In the genomic region with DNA sequence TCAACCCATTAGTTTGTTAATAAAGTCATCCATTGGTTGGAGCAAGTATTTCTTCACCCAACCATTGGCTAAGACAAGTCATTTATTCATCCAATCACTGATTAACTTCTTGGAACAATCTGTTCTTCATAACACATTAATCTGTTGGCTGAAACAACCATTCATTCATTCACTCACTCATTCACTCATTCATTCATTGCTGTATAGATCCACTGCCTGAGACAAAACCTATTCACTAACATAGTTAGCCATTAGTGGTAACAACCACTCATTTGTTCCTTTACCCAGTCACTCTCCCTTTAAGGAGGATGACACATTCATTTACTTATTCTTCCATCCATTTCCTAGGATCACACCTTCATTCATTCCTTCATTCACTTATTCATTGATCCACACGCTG, we compare ENCODE assay signal across 14 cellular contexts. TPM values are rescaled to one million over a fixed set of nuclear protein-coding genes. Genes with fewer than 3 reads are reported as not detected.
DNase-seq lines count a peak whose midpoint lies in the region; ATAC-seq and TF ChIP-seq lines count a peak whose summit lies in the region.
"Had no signal": no experiment of that assay in that cellular context is flagged by ENCODE, and none has a peak within 500 bp of the region (broad histone marks: within the 10 kb centered on the region; RNA-seq: fewer than 3 reads in every experiment).

No MANE protein-coding gene starts in this region.

- H3K27me3 Mint-ChIP-seq in stimulated activated naive CD8-positive, alpha-beta T cell treated with anti-CD3 and anti-CD28 coated beads, Interleukin-15, Interleukin-2, amounts not matched to agents 100 ng/mL and 50 ng/mL, for 24 hours = no peaks in the 10 kb centered on the region
- H3K27me3 Mint-ChIP-seq in stimulated activated naive CD8-positive, alpha-beta T cell treated with anti-CD3 and anti-CD28 coated beads, Interleukin-15, amount 100 ng/mL, for 72 hours = no peaks in the 10 kb centered on the region
- H3K27me3 Mint-ChIP-seq in T-helper 17 cell (no peaks in the 10 kb centered on the region), endothelial cell (ENCODE audit: unreplicated experiment) (peaks cover 13% of the 10 kb centered on the region)
- no peaks in the 10 kb centered on the region for H3K27me3 Mint-ChIP-seq in activated CD8-positive, alpha-beta T cell treated with anti-CD3 and anti-CD28 coated beads, Interleukin-2, amount 10 ng/mL, durations not matched to agents 7 days and 5 days (ENCODE audit: low read depth)
- H3K27me3 Mint-ChIP-seq: CD4-positive, alpha-beta memory T cell had no signal

- no peaks in the 10 kb centered on the region for H3K9me3 Mint-ChIP-seq in stimulated activated naive CD8-positive, alpha-beta T cell treated with anti-CD3 and anti-CD28 coated beads, Interleukin-15, Interleukin-2, amounts not matched to agents 100 ng/mL and 50 ng/mL, for 24 hours
- peaks cover 0 to 4% of the 10 kb centered on the region in 2 donors for H3K9me3 Mint-ChIP-seq in stimulated activated naive CD8-positive, alpha-beta T cell treated with anti-CD3 and anti-CD28 coated beads, Interleukin-15, amount 100 ng/mL, for 72 hours
- no peaks in the 10 kb centered on the region for H3K9me3 Mint-ChIP-seq in endothelial cell (ENCODE audit: unreplicated experiment)
- H3K9me3 Mint-ChIP-seq in activated CD8-positive, alpha-beta T cell treated with anti-CD3 and anti-CD28 coated beads, Interleukin-2, amount 10 ng/mL, durations not matched to agents 7 days and 5 days (ENCODE audit: insufficient read depth) = no peaks in the 10 kb centered on the region
- H3K9me3 Mint-ChIP-seq: CD4-positive, alpha-beta memory T cell; GM23338; HFFc6 had no signal

- H3K27ac Mint-ChIP-seq in stimulated activated naive CD8-positive, alpha-beta T cell treated with anti-CD3 and anti-CD28 coated beads, Interleukin-15, Interleukin-2, amounts not matched to agents 100 ng/mL and 50 ng/mL, for 24 hours = peak overlapping the region; percentile 49
- H3K27ac Mint-ChIP-seq in stimulated activated naive CD8-positive, alpha-beta T cell treated with anti-CD3 and anti-CD28 coated beads, Interleukin-15, amount 100 ng/mL, for 72 hours = peak overlapping the region in 1 of 2 donors; percentile 79
- H3K27ac Mint-ChIP-seq in T-helper 17 cell (peak overlapping the region; percentile 85), endothelial cell (ENCODE audit: unreplicated experiment) (no peak overlapping the region)
- no peak overlapping the region for H3K27ac Mint-ChIP-seq in activated CD8-positive, alpha-beta T cell treated with anti-CD3 and anti-CD28 coated beads, Interleukin-2, amount 10 ng/mL, durations not matched to agents 7 days and 5 days
- H3K27ac Mint-ChIP-seq: GM23338, HFFc6 had no signal

- peaks cover 13% of the 10 kb centered on the region for H3K4me1 Mint-ChIP-seq in stimulated activated naive CD8-positive, alpha-beta T cell treated with anti-CD3 and anti-CD28 coated beads, Interleukin-15, Interleukin-2, amounts not matched to agents 100 ng/mL and 50 ng/mL, for 24 hours (ENCODE audit: low read depth)
- H3K4me1 Mint-ChIP-seq in stimulated activated naive CD8-positive, alpha-beta T cell treated with anti-CD3 and anti-CD28 coated beads, Interleukin-15, amount 100 ng/mL, for 72 hours = peaks cover 14% of the 10 kb centered on the region
- H3K4me1 Mint-ChIP-seq in T-helper 17 cell (peaks cover 13% of the 10 kb centered on the region), endothelial cell (ENCODE audit: unreplicated experiment) (no peaks in the 10 kb centered on the region)
- H3K4me1 Mint-ChIP-seq in activated CD8-positive, alpha-beta T cell treated with anti-CD3 and anti-CD28 coated beads, Interleukin-2, amount 10 ng/mL, durations not matched to agents 7 days and 5 days (ENCODE audit: low read depth) = peaks cover 5% of the 10 kb centered on the region

- H3K36me3 Mint-ChIP-seq in stimulated activated naive CD8-positive, alpha-beta T cell treated with anti-CD3 and anti-CD28 coated beads, Interleukin-15, Interleukin-2, amounts not matched to agents 100 ng/mL and 50 ng/mL, for 24 hours (ENCODE audit: low read depth) = peaks cover 53% of the 10 kb centered on the region
- peaks cover 15% of the 10 kb centered on the region for H3K36me3 Mint-ChIP-seq in T-helper 17 cell (ENCODE audit: low read depth)
- peaks cover 12% of the 10 kb centered on the region for H3K36me3 Mint-ChIP-seq in endothelial cell (ENCODE audit: low read depth, unreplicated experiment)
- peaks cover 54% of the 10 kb centered on the region for H3K36me3 Mint-ChIP-seq in activated CD8-positive, alpha-beta T cell treated with anti-CD3 and anti-CD28 coated beads, Interleukin-2, amount 10 ng/mL, durations not matched to agents 7 days and 5 days (ENCODE audit: low read depth)

- CTCF ChIA-PET in activated CD8-positive, alpha-beta T cell treated with anti-CD3 and anti-CD28 coated beads, Interleukin-2, amount 10 ng/mL, durations not matched to agents 7 days and 5 days (lab: Charles Lee) = no interaction called here

- H3K9me3 ChIP-seq in T-helper 17 cell (ENCODE audit: control insufficient read depth, low read length, poor library complexity, severe bottlenecking) = no peaks in the 10 kb centered on the region
- H3K9me3 ChIP-seq: BE2C, HAP-1 had no signal

- no peak for TF ChIP-seq CTCF in endothelial cell (IDR thresholded peaks at IDR 0.05; ENCODE audit: unreplicated experiment)

- no peak for ATAC-seq in stimulated activated naive CD8-positive, alpha-beta T cell treated with anti-CD3 and anti-CD28 coated beads, Interleukin-15, amount 100 ng/mL, for 72 hours
- no peak for ATAC-seq in T-helper 17 cell
- no peak for ATAC-seq in activated CD8-positive, alpha-beta T cell treated with anti-CD3 and anti-CD28 coated beads, Interleukin-2, amount 10 ng/mL, durations not matched to agents 7 days and 5 days
- ATAC-seq: GM23338, HepG2 had no signal

- no peak for DNase-seq in stimulated activated naive CD8-positive, alpha-beta T cell treated with anti-CD3 and anti-CD28 coated beads, Interleukin-15, amount 100 ng/mL, for 72 hours
- DNase-seq in T-helper 17 cell = no peak
- DNase-seq in endothelial cell (ENCODE audit: low spot score) = no peak
- no peak for DNase-seq in activated CD8-positive, alpha-beta T cell treated with anti-CD3 and anti-CD28 coated beads, Interleukin-2, amount 10 ng/mL, durations not matched to agents 7 days and 5 days
- no peak for DNase-seq in inferior parietal cortex (ENCODE audit: extremely low spot score)
- DNase-seq in globus pallidus (ENCODE audit: low spot score) = no peak
- DNase-seq: BE2C; CD4-positive, alpha-beta memory T cell; DMS79; HFFc6 had no signal

- POLR2A ChIA-PET in activated CD8-positive, alpha-beta T cell treated with anti-CD3 and anti-CD28 coated beads, Interleukin-2, amount 10 ng/mL, durations not matched to agents 7 days and 5 days (lab: Charles Lee) = no interaction called here

- no peak overlapping the region for H3K4me3 Mint-ChIP-seq in stimulated activated naive CD8-positive, alpha-beta T cell treated with anti-CD3 and anti-CD28 coated beads, Interleukin-15, Interleukin-2, amounts not matched to agents 100 ng/mL and 50 ng/mL, for 24 hours
- H3K4me3 Mint-ChIP-seq in stimulated activated naive CD8-positive, alpha-beta T cell treated with anti-CD3 and anti-CD28 coated beads, Interleukin-15, amount 100 ng/mL, for 72 hours = no peak overlapping the region
- H3K4me3 Mint-ChIP-seq in T-helper 17 cell (no peak overlapping the region), endothelial cell (ENCODE audit: unreplicated experiment) (peak overlapping the region; percentile 17)
- no peak overlapping the region for H3K4me3 Mint-ChIP-seq in activated CD8-positive, alpha-beta T cell treated with anti-CD3 and anti-CD28 coated beads, Interleukin-2, amount 10 ng/mL, durations not matched to agents 7 days and 5 days
- H3K4me3 Mint-ChIP-seq: CD4-positive, alpha-beta memory T cell; GM23338; HFFc6 had no signal

RNA-seq across cellular contexts. Expression of a gene that starts 15.2 kb away (rescaled TPM):
- total RNA-seq in T-helper 17 cell (10 to 100 TPM; 58.1 to 61.2 TPM), endothelial cell (ENCODE audit: unreplicated experiment) (20.3 TPM)
- total RNA-seq in activated CD8-positive, alpha-beta T cell treated with anti-CD3 and anti-CD28 coated beads, Interleukin-2, amount 10 ng/mL, durations not matched to agents 7 days and 5 days = 10 to 100 TPM; 93.6 to 97.6 TPM

RNA-seq across cellular contexts. Expression of a gene that starts 22.0 kb away (rescaled TPM):
- not detected for total RNA-seq in T-helper 17 cell
- total RNA-seq in endothelial cell (ENCODE audit: unreplicated experiment) = 13.5 TPM
- not detected for total RNA-seq in activated CD8-positive, alpha-beta T cell treated with anti-CD3 and anti-CD28 coated beads, Interleukin-2, amount 10 ng/mL, durations not matched to agents 7 days and 5 days
- total RNA-seq: CD4-positive, alpha-beta memory T cell; HepG2 had no signal

RNA-seq across cellular contexts. Expression of a gene that starts 39.4 kb away (rescaled TPM):
- total RNA-seq in T-helper 17 cell = 1 to 10 TPM; 8.3 to 9.4 TPM
- 13.4 TPM for total RNA-seq in endothelial cell (ENCODE audit: unreplicated experiment)
- 10 to 100 TPM; 13.4 to 14.9 TPM for total RNA-seq in activated CD8-positive, alpha-beta T cell treated with anti-CD3 and anti-CD28 coated beads, Interleukin-2, amount 10 ng/mL, durations not matched to agents 7 days and 5 days

RNA-seq across cellular contexts. Expression of a gene that starts 44.0 kb away (rescaled TPM):
- total RNA-seq in T-helper 17 cell (1 to 10 TPM; 2.3 to 4.6 TPM), endothelial cell (ENCODE audit: unreplicated experiment) (1.6 TPM)
- total RNA-seq in activated CD8-positive, alpha-beta T cell treated with anti-CD3 and anti-CD28 coated beads, Interleukin-2, amount 10 ng/mL, durations not matched to agents 7 days and 5 days = 1 to 10 TPM; 7.0 to 9.2 TPM

Comparison
In these comparisons a context has a peak if more than half of its experiments do, and no peak if none do; other contexts are left out.
1. H3K27ac Mint-ChIP-seq: peak in stimulated activated naive CD8-positive, alpha-beta T cell treated with anti-CD3 and anti-CD28 coated beads, Interleukin-15, Interleukin-2, amounts not matched to agents 100 ng/mL and 50 ng/mL, for 24 hours (single experiment) and T-helper 17 cell (single experiment); none in endothelial cell (single experiment) and activated CD8-positive, alpha-beta T cell treated with anti-CD3 and anti-CD28 coated beads, Interleukin-2, amount 10 ng/mL, durations not matched to agents 7 days and 5 days (single experiment).
2. RNA of a gene that starts 22.0 kb away (total RNA-seq): 13.5 TPM in endothelial cell (single experiment); not detected in T-helper 17 cell and not detected in activated CD8-positive, alpha-beta T cell treated with anti-CD3 and anti-CD28 coated beads, Interleukin-2, amount 10 ng/mL, durations not matched to agents 7 days and 5 days; every median in the first group is over 10 times any median in the second.